29 cellular contexts compared by ENCODE assay signal in the genomic region with DNA sequence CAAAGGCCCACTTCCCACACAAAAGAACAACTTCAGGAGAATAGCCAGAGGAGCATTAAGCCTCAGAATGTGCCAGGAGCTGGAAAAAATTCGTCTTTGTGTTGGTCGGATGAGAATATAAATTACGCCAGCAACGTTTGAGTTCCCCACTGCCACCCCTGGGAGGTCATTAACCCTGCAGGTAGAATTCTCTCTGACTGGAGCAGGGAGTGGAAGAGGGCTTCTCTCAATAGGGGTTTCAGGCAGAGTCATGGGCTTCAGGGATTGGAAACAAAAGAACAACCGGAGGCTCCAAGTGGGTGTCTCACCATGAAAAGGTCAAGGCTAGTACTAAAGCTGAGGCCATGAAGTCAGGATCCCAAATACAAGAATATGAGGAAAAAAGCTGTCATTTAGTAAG.
"Had no signal": no experiment of that assay in that cellular context is flagged by ENCODE, and none has a peak within 500 bp of the region (broad histone marks: within the 10 kb centered on the region; RNA-seq: fewer than 3 reads in every experiment).

No MANE protein-coding gene starts in this region.

- H3K4me1 Mint-ChIP-seq: naive thymus-derived CD8-positive, alpha-beta T cell; nephron; stimulated activated memory B cell treated with anti-CD40 and anti-IgM and Interleukin-4, amounts not matched to agents 10 μg/mL and 1 μg/mL and 100 μg/mL, for 72 hours; stimulated activated naive CD8-positive, alpha-beta T cell treated with anti-CD3 and anti-CD28 coated beads, Interleukin-15, amount 100 ng/mL, for 72 hours had no signal

- H3K9me3 Mint-ChIP-seq: neural crest cell; stimulated activated memory B cell treated with anti-CD40 and anti-IgM and Interleukin-4, amounts not matched to agents 10 μg/mL and 1 μg/mL and 100 μg/mL, for 72 hours; stimulated activated naive CD8-positive, alpha-beta T cell treated with anti-CD3 and anti-CD28 coated beads, Interleukin-15, amount 100 ng/mL, for 72 hours had no signal

- H3K4me3 ChIP-seq: heart left ventricle, left lung, lower lobe of right lung, pancreas, prostate gland, skin epidermis, thyroid gland, transverse colon, upper lobe of left lung had no signal

- H3K4me3 Mint-ChIP-seq: naive thymus-derived CD8-positive, alpha-beta T cell; nephron; neural crest cell; stimulated activated memory B cell treated with anti-CD40 and anti-IgM and Interleukin-4, amounts not matched to agents 10 μg/mL and 1 μg/mL and 100 μg/mL, for 72 hours; stimulated activated naive CD8-positive, alpha-beta T cell treated with anti-CD3 and anti-CD28 coated beads, Interleukin-15, amount 100 ng/mL, for 72 hours had no signal

- ATAC-seq: heart left ventricle; left lung; lower lobe of right lung; naive thymus-derived CD8-positive, alpha-beta T cell; pancreas; right cardiac atrium; sciatic nerve; stimulated activated memory B cell treated with anti-CD40 and anti-IgM and Interleukin-4, amounts not matched to agents 10 μg/mL and 1 μg/mL and 100 μg/mL, for 72 hours; stimulated activated naive CD8-positive, alpha-beta T cell treated with anti-CD3 and anti-CD28 coated beads, Interleukin-15, amount 100 ng/mL, for 72 hours had no signal

- H3K27ac Mint-ChIP-seq: naive thymus-derived CD8-positive, alpha-beta T cell; nephron; stimulated activated memory B cell treated with anti-CD40 and anti-IgM and Interleukin-4, amounts not matched to agents 10 μg/mL and 1 μg/mL and 100 μg/mL, for 72 hours; stimulated activated naive CD8-positive, alpha-beta T cell treated with anti-CD3 and anti-CD28 coated beads, Interleukin-15, amount 100 ng/mL, for 72 hours had no signal

- H3K27me3 ChIP-seq: heart left ventricle, left lung, pancreas, thyroid gland, transverse colon, upper lobe of left lung had no signal

- DNase-seq: heart left ventricle; hypothalamus; islet precursor cell; left lung; lower lobe of right lung; mammary epithelial cell; mesenchymal stem cell; naive thymus-derived CD8-positive, alpha-beta T cell; nucleus accumbens; pancreas; posterior cingulate gyrus; retina; right cardiac atrium; stimulated activated CD4-positive, alpha-beta T cell treated with anti-CD3 and anti-CD28 coated beads, Interleukin-12 subunit alpha, Interleukin-12 subunit beta, amount 100 ng/mL, for 4 hours; stimulated activated CD4-positive, alpha-beta T cell treated with anti-CD3 and anti-CD28 coated beads, Interleukin-15, amount 100 ng/mL, for 24 hours; stimulated activated CD4-positive, alpha-beta T cell treated with anti-CD3 and anti-CD28 coated beads, Interleukin-2, amount 100 ng/mL, for 24 hours; stimulated activated CD4-positive, alpha-beta T cell treated with anti-CD3 and anti-CD28 coated beads, Interleukin-4, amount 100 ng/mL, for 1 hour; stimulated activated naive CD4-positive, alpha-beta T cell treated with Interleukin-2 at 50 U/mL for 16 hours; stimulated activated naive CD8-positive, alpha-beta T cell treated with anti-CD3 and anti-CD28 coated beads, Interleukin-15, amount 100 ng/mL, for 72 hours; substantia nigra; thyroid gland; transverse colon; upper lobe of left lung had no signal

- H3K4me1 ChIP-seq: heart left ventricle, left lung, lower lobe of right lung, pancreas, prostate gland, thyroid gland, transverse colon, upper lobe of left lung had no signal

- H3K27ac ChIP-seq: heart left ventricle, left lung, lower lobe of right lung, pancreas, prostate gland, skin epidermis, thyroid gland, transverse colon, upper lobe of left lung had no signal

- H3K9me3 ChIP-seq: heart left ventricle, left lung, lower lobe of right lung, pancreas, prostate gland, thyroid gland, transverse colon, upper lobe of left lung had no signal

- H3K36me3 ChIP-seq: heart left ventricle, left lung, lower lobe of right lung, pancreas, prostate gland, thyroid gland, transverse colon, upper lobe of left lung had no signal

- H3K36me3 Mint-ChIP-seq: naive thymus-derived CD8-positive, alpha-beta T cell; stimulated activated memory B cell treated with anti-CD40 and anti-IgM and Interleukin-4, amounts not matched to agents 10 μg/mL and 1 μg/mL and 100 μg/mL, for 72 hours had no signal
